21 cellular contexts compared by ENCODE assay signal in the genomic region with DNA sequence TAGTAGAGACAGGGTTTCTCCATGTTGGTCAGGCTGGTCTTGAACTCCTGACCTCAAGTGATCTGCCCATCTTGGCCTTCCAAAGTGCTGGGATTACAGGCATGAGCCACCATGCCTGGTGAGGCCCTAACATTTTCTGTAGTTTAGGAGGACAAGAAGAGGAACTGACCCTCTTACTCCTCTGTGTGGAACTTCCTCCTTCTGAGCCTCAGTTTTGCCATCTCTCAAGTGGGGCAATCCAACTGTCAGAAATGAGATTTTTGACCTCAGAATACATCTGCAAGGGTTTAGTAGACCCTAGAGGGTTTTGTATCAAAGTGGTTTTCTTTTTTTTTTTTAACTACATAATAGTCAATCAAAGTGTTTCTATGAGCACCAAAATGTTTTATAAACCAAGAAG. TPM values are rescaled to one million over a fixed set of nuclear protein-coding genes. Genes with fewer than 3 reads are reported as not detected.
A peak's percentile ranks its signal among the peaks of the same experiment; 100 is the strongest.
DNase-seq lines count a peak whose midpoint lies in the region; ATAC-seq, FAIRE-seq and TF ChIP-seq lines count a peak whose summit lies in the region.
"Had no signal": no experiment of that assay in that cellular context is flagged by ENCODE, and none has a peak within 500 bp of the region (broad histone marks: within the 10 kb centered on the region; RNA-seq: fewer than 3 reads in every experiment).

No MANE protein-coding gene starts in this region.

- ATAC-seq in HepG2 (no peak), right lobe of liver (no peak)

- TF ChIP-seq RAD21 in HepG2 (CRISPR knock-in tag; IDR thresholded peaks at IDR 0.05): no peak

- FAIRE-seq in HepG2 (lab: Jason Lieb, UNC): no peak
- FAIRE-seq: GM19239, H1 had no signal

- no peak for TF ChIP-seq CTCF in HepG2 (CRISPR knock-in tag; IDR thresholded peaks at IDR 0.05)
- TF ChIP-seq CTCF in right lobe of liver (IDR thresholded peaks at IDR 0.05): no peak
- TF ChIP-seq CTCF in OCI-LY7 (conservative IDR thresholded peaks at IDR 0.05; ENCODE audit: low read length): no peak

- no TSS peak for BruUV-seq in HepG2 (replicated peaks; lab: Mats Ljungman, UMichigan)
- no TSS peak for BruUV-seq in OCI-LY7 (replicated peaks; lab: Mats Ljungman, UMichigan)

- no peaks in the 10 kb centered on the region for H3K9me2 ChIP-seq in OCI-LY7 (ENCODE audit: insufficient read depth, low read length)

- DNase-seq in HepG2 (ENCODE audit: low spot score): no peak
- no peak for DNase-seq in right lobe of liver
- peak; percentile 43 for DNase-seq in NAMALWA (ENCODE audit: low spot score)
- DNase-seq in OCI-LY7 (ENCODE audit: low spot score): no peak
- peak; percentile 33 for DNase-seq in germinal center (ENCODE audit: low spot score)
- no peak for DNase-seq in stimulated activated CD4-positive, alpha-beta T cell treated with anti-CD3 and anti-CD28 coated beads, Interleukin-12 subunit alpha, Interleukin-12 subunit beta, amount 100 ng/mL, for 4 hours
- no peak for DNase-seq in NCI-H2227 treated with DMSO at 0.1 percent for 48 hours (lab: John Stamatoyannopoulos, UW)
- no peak for DNase-seq in CD8-positive, alpha-beta memory T cell
- DNase-seq: 8988T; CD4-positive, alpha-beta T cell; DMS153; DMS79; GDM1; H9; KBM-7 had no signal

- H3K36me3 ChIP-seq in HepG2 (replicated peaks in 1 of 2; ENCODE audit: control insufficient read depth in 1 of 2, insufficient read depth in 2 of 2, low read length in 2 of 2): no peaks in the 10 kb centered on the region
- no peaks in the 10 kb centered on the region for H3K36me3 ChIP-seq in right lobe of liver
- H3K36me3 ChIP-seq in OCI-LY7 (ENCODE audit: insufficient read depth, low read length): no peaks in the 10 kb centered on the region; the same call in 1 of the 2 replicates
- H3K36me3 ChIP-seq in CD8-positive, alpha-beta memory T cell (ENCODE audit: insufficient read depth, low read length): no peaks in the 10 kb centered on the region

- H3K4me1 Mint-ChIP-seq in CD8-positive, alpha-beta memory T cell: peaks cover 0 to 8% (median 2%) of the 10 kb centered on the region in 3 donors

- no peak for TF ChIP-seq EP300 in HepG2 (IDR thresholded peaks at IDR 0.05; ENCODE audit: low read depth in 2 of 2, low read length in 2 of 2)
- no peak for TF ChIP-seq EP300 in HepG2 (CRISPR knock-in tag; IDR thresholded peaks at IDR 0.05; ENCODE audit: borderline replicate concordance)

- H2AFZ ChIP-seq in HepG2 (ENCODE audit: low read length) (no peak overlapping the region), OCI-LY7 (ENCODE audit: low read length) (no peak overlapping the region)

- intact Hi-C loops in HepG2 (cut with micrococcal nuclease; ENCODE audit: unreplicated experiment): no loop called here
- intact Hi-C loops in right lobe of liver (cut with DNase I): no loop called here
- intact Hi-C loops in OCI-LY7 (cut with micrococcal nuclease; ENCODE audit: unreplicated experiment): loop anchor here (1.0 kb wide), 1 partner anchor 26 kb away; no protein-coding TSS in a partner anchor

- no peak overlapping the region for H3K9ac ChIP-seq in HepG2 (ENCODE audit: insufficient read depth, low read depth, low read length)

- H3K27ac ChIP-seq in HepG2 (ENCODE audit: extremely low read length, insufficient read depth, low read length): no peak overlapping the region
- no peak overlapping the region for H3K27ac ChIP-seq in right lobe of liver
- peak overlapping the region; percentile 3 for H3K27ac ChIP-seq in OCI-LY7 (ENCODE audit: low read depth, low read length, poor library complexity, severe bottlenecking)
- no peak overlapping the region for H3K27ac ChIP-seq in CD8-positive, alpha-beta memory T cell (ENCODE audit: low read depth, low read length)
- H3K27ac ChIP-seq: C4-2B had no signal

- H3K79me2 ChIP-seq in HepG2 (ENCODE audit: insufficient read depth, low read length) (no peaks in the 10 kb centered on the region), OCI-LY7 (ENCODE audit: insufficient read depth, low read depth, low read length) (no peaks in the 10 kb centered on the region)

- H3K27ac Mint-ChIP-seq in CD8-positive, alpha-beta memory T cell: no peak overlapping the region
- H3K27ac Mint-ChIP-seq: CD4-positive, alpha-beta T cell; H9 had no signal

- in situ Hi-C loops in HepG2 (cut with HindIII; ENCODE audit: extremely low pct_ligation_motif_present, low pct_unique_long_range_greater_than_20kb): no loop called here

- peaks cover 11 to 25% of the 10 kb centered on the region in 2 donors for H3K27me3 Mint-ChIP-seq in CD8-positive, alpha-beta memory T cell

- peaks cover 1 to 4% of the 10 kb centered on the region in 2 experiments; a peak in 1 of 5 replicates for H3K27me3 ChIP-seq in HepG2 (ENCODE audit: control insufficient read depth in 1 of 2, insufficient read depth in 2 of 2, low read length in 2 of 2)
- no peaks in the 10 kb centered on the region for H3K27me3 ChIP-seq in right lobe of liver
- peaks cover 14% of the 10 kb centered on the region for H3K27me3 ChIP-seq in CD8-positive, alpha-beta memory T cell (ENCODE audit: insufficient read depth, low read length, poor library complexity, severe bottlenecking)

- H3K36me3 Mint-ChIP-seq in CD8-positive, alpha-beta memory T cell: peaks cover 0 to 4% (median 0%) of the 10 kb centered on the region in 3 donors

- H3K4me3 ChIP-seq in HepG2 (replicated peaks in 1 of 3; ENCODE audit: insufficient read depth in 1 of 3, low read depth in 2 of 3, low read length in 3 of 3): no peak overlapping the region
- no peak overlapping the region for H3K4me3 ChIP-seq in right lobe of liver
- no peak overlapping the region for H3K4me3 ChIP-seq in OCI-LY7 (ENCODE audit: low read depth, low read length, poor library complexity, severe bottlenecking)
- H3K4me3 ChIP-seq in CD8-positive, alpha-beta memory T cell (ENCODE audit: low read length): no peak overlapping the region

- H3K9me3 Mint-ChIP-seq in CD8-positive, alpha-beta memory T cell: peaks cover 0 to 11% (median 10%) of the 10 kb centered on the region in 5 donors
- H3K9me3 Mint-ChIP-seq: CD4-positive, alpha-beta T cell had no signal

- CTCF ChIA-PET in HepG2 (lab: Yijun Ruan, JAX; ENCODE audit: low intra/inter-chr PET ratio, low total read pairs) (no interaction called here), OCI-LY7 (lab: Charles Lee; ENCODE audit: unreplicated experiment) (no interaction called here)
- CTCF ChIA-PET in CD8-positive, alpha-beta memory T cell (lab: Charles Lee): no interaction called here

- H3K4me2 ChIP-seq in HepG2 (ENCODE audit: low read depth, low read length) (no peak overlapping the region), OCI-LY7 (ENCODE audit: low read length) (no peak overlapping the region)

- H3K9me3 ChIP-seq in HepG2 (ENCODE audit: low read length): peaks cover 11% of the 10 kb centered on the region
- no peaks in the 10 kb centered on the region for H3K9me3 ChIP-seq in right lobe of liver
- H3K9me3 ChIP-seq in OCI-LY7 (ENCODE audit: low read length): peaks cover 12% of the 10 kb centered on the region; the same call in 1 of the 2 replicates
- peaks cover 6% of the 10 kb centered on the region for H3K9me3 ChIP-seq in CD8-positive, alpha-beta memory T cell (ENCODE audit: low read length)

- H3K4me1 ChIP-seq in HepG2 (ENCODE audit: insufficient read depth, low read length) (peaks cover 21% of the 10 kb centered on the region), right lobe of liver (peaks cover 0 to 8% (median 3%) of the 10 kb centered on the region in 4 donors), OCI-LY7 (ENCODE audit: insufficient read depth, low read length, poor library complexity, severe bottlenecking) (peaks cover 44% of the 10 kb centered on the region)
- peaks cover 26% of the 10 kb centered on the region for H3K4me1 ChIP-seq in CD8-positive, alpha-beta memory T cell (ENCODE audit: insufficient read depth, low read length)

- no peak for TF ChIP-seq POLR2A in HepG2 (IDR thresholded peaks at IDR 0.05; ENCODE audit: insufficient read depth in 1 of 2, low read depth in 2 of 2, low read length in 2 of 2)
- no peak for TF ChIP-seq POLR2A in right lobe of liver (IDR thresholded peaks at IDR 0.05)

- no peak overlapping the region for H3K4me3 Mint-ChIP-seq in CD8-positive, alpha-beta memory T cell
- H3K4me3 Mint-ChIP-seq: CD4-positive, alpha-beta T cell; H9 had no signal

- no peaks in the 10 kb centered on the region for H4K20me1 ChIP-seq in HepG2 (ENCODE audit: insufficient read depth, low read length)
- H4K20me1 ChIP-seq in OCI-LY7 (ENCODE audit: insufficient read depth, low read length): no peaks in the 10 kb centered on the region

- POLR2A ChIA-PET in HepG2 (lab: Yijun Ruan, JAX): no interaction called here
- POLR2A ChIA-PET in OCI-LY7 (lab: Charles Lee): interaction anchor here (0.7 kb wide), 1 partner anchor 16 kb away, joined by 3 read pairs; no protein-coding TSS in a partner anchor
- POLR2A ChIA-PET in CD8-positive, alpha-beta memory T cell (lab: Charles Lee): no interaction called here

RNA-seq across cellular contexts. Expression of a gene that starts 2.4 kb away (rescaled TPM):
- total RNA-seq in HepG2 (2016; rRNA removed; fragmentation: Illumina TruSeq; extraction: Trizol) (0.31 TPM in 1 of 2 replicates, not detected in the other), right lobe of liver (not detected), OCI-LY7 (2022) (0.61 and 0.79 TPM in 2 replicates)
- total RNA-seq in HepG2 (2016; cell fraction: cytosol; rRNA removed; fragmentation: Illumina TruSeq; extraction: Trizol; ENCODE audit: low read depth): not detected in 2 replicates
- total RNA-seq in HepG2 (2016; cell fraction: insoluble cytoplasmic fraction; rRNA removed; fragmentation: Illumina TruSeq; extraction: Trizol): 0.17 TPM in 1 of 2 replicates, not detected in the other
- not detected in 2 replicates for total RNA-seq in HepG2 (2016; cell fraction: membrane; rRNA removed; fragmentation: Illumina TruSeq; extraction: Trizol)
- total RNA-seq in HepG2 (2016; cell fraction: nucleus; rRNA removed; fragmentation: Illumina TruSeq; extraction: Trizol): not detected in 2 replicates
- polyA plus RNA-seq in HepG2 (2011; rRNA removed): 0.30 and 0.33 TPM in 2 replicates
- 0.13 and 0.24 TPM in 2 replicates for polyA plus RNA-seq in HepG2 (2011; cell fraction: cytosol; rRNA removed)
- 0.16 and 0.45 TPM in 2 replicates for polyA plus RNA-seq in HepG2 (2011; cell fraction: nucleus; rRNA removed)
- polyA plus RNA-seq in HepG2 (2012): 0.29 TPM in 1 of 2 replicates, not detected in the other
- not detected in 2 replicates for polyA plus RNA-seq in HepG2 (2016; cell fraction: cytosol; fragmentation: Illumina TruSeq; extraction: Trizol; ENCODE audit: low read depth)
- polyA plus RNA-seq in HepG2 (2016; cell fraction: insoluble cytoplasmic fraction; fragmentation: Illumina TruSeq; extraction: Trizol; ENCODE audit: low read depth): not detected in 2 replicates
- not detected in 2 replicates for polyA plus RNA-seq in HepG2 (2016; cell fraction: membrane; fragmentation: Illumina TruSeq; extraction: Trizol; ENCODE audit: low read depth)
- 1.0 TPM in 1 of 2 replicates, not detected in the other for polyA plus RNA-seq in HepG2 (2016; cell fraction: nucleus; fragmentation: Illumina TruSeq; extraction: Trizol; ENCODE audit: insufficient read depth, low read depth)
- polyA minus RNA-seq in HepG2 (2011; rRNA and poly(A)+ RNA removed; ENCODE audit: low replicate concordance): not detected in 2 replicates
- polyA minus RNA-seq in HepG2 (2011; cell fraction: cytosol; rRNA and poly(A)+ RNA removed): not detected in 2 replicates
- not detected in 2 replicates for polyA minus RNA-seq in HepG2 (2011; cell fraction: nucleus; rRNA and poly(A)+ RNA removed)
- 0.15 and 0.63 TPM in 2 replicates for total RNA-seq in OCI-LY7 (2014; rRNA removed; shearing (Covaris generic))
- total RNA-seq in CD8-positive, alpha-beta memory T cell: not detected
- not detected for polyA plus RNA-seq in CD8-positive, alpha-beta memory T cell
- total RNA-seq: CD4-positive, alpha-beta T cell had no signal

RNA-seq across cellular contexts. Expression of a gene that starts 3.9 kb away (rescaled TPM):
- 12.1 and 12.5 TPM in 2 replicates for total RNA-seq in HepG2 (2016; rRNA removed; fragmentation: Illumina TruSeq; extraction: Trizol)
- 11.8 and 12.3 TPM in 2 replicates for total RNA-seq in HepG2 (2016; cell fraction: cytosol; rRNA removed; fragmentation: Illumina TruSeq; extraction: Trizol; ENCODE audit: low read depth)
- 9.2 and 11.2 TPM in 2 replicates for total RNA-seq in HepG2 (2016; cell fraction: insoluble cytoplasmic fraction; rRNA removed; fragmentation: Illumina TruSeq; extraction: Trizol)
- 23.3 and 24.4 TPM in 2 replicates for total RNA-seq in HepG2 (2016; cell fraction: membrane; rRNA removed; fragmentation: Illumina TruSeq; extraction: Trizol)
- total RNA-seq in HepG2 (2016; cell fraction: nucleus; rRNA removed; fragmentation: Illumina TruSeq; extraction: Trizol): 7.1 and 8.2 TPM in 2 replicates
- 10.4 and 10.8 TPM in 2 replicates for polyA plus RNA-seq in HepG2 (2011; rRNA removed)
- polyA plus RNA-seq in HepG2 (2011; cell fraction: cytosol; rRNA removed): 9.2 and 9.3 TPM in 2 replicates
- polyA plus RNA-seq in HepG2 (2011; cell fraction: nucleus; rRNA removed): 10.2 and 11.2 TPM in 2 replicates
- polyA plus RNA-seq in HepG2 (2012): 7.3 and 7.6 TPM in 2 replicates
- 15.6 and 17.1 TPM in 2 replicates for polyA plus RNA-seq in HepG2 (2016; cell fraction: cytosol; fragmentation: Illumina TruSeq; extraction: Trizol; ENCODE audit: low read depth)
- polyA plus RNA-seq in HepG2 (2016; cell fraction: insoluble cytoplasmic fraction; fragmentation: Illumina TruSeq; extraction: Trizol; ENCODE audit: low read depth): 12.6 and 13.8 TPM in 2 replicates
- polyA plus RNA-seq in HepG2 (2016; cell fraction: membrane; fragmentation: Illumina TruSeq; extraction: Trizol; ENCODE audit: low read depth): 23.9 and 26.3 TPM in 2 replicates
- 13.0 and 14.8 TPM in 2 replicates for polyA plus RNA-seq in HepG2 (2016; cell fraction: nucleus; fragmentation: Illumina TruSeq; extraction: Trizol; ENCODE audit: insufficient read depth, low read depth)
- polyA minus RNA-seq in HepG2 (2011; rRNA and poly(A)+ RNA removed; ENCODE audit: low replicate concordance): 22.0 and 36.3 TPM in 2 replicates
- 4.6 and 8.0 TPM in 2 replicates for polyA minus RNA-seq in HepG2 (2011; cell fraction: cytosol; rRNA and poly(A)+ RNA removed)
- polyA minus RNA-seq in HepG2 (2011; cell fraction: nucleus; rRNA and poly(A)+ RNA removed): 5.3 and 5.8 TPM in 2 replicates
- 1 to 10 TPM; 3.3 to 8.9 (median 5.3) TPM for total RNA-seq in right lobe of liver
- 5.3 and 7.4 TPM in 2 replicates for total RNA-seq in OCI-LY7 (2014; rRNA removed; shearing (Covaris generic))
- total RNA-seq in OCI-LY7 (2022): 4.9 and 7.6 TPM in 2 replicates
- not detected for total RNA-seq in CD8-positive, alpha-beta memory T cell
- polyA plus RNA-seq in CD8-positive, alpha-beta memory T cell: not detected
- total RNA-seq: CD4-positive, alpha-beta T cell had no signal

RNA-seq across cellular contexts. Expression of a gene that starts 21.9 kb away (rescaled TPM):
- total RNA-seq in HepG2 (2016; rRNA removed; fragmentation: Illumina TruSeq; extraction: Trizol) (not detected in 2 replicates), right lobe of liver (under 1 TPM in 1 of 6 experiments, not detected in 5; 0.32 TPM), OCI-LY7 (2022) (16.3 and 19.4 TPM in 2 replicates)
- total RNA-seq in HepG2 (2016; cell fraction: cytosol; rRNA removed; fragmentation: Illumina TruSeq; extraction: Trizol; ENCODE audit: low read depth): not detected in 2 replicates
- total RNA-seq in HepG2 (2016; cell fraction: insoluble cytoplasmic fraction; rRNA removed; fragmentation: Illumina TruSeq; extraction: Trizol): not detected in 2 replicates
- total RNA-seq in HepG2 (2016; cell fraction: membrane; rRNA removed; fragmentation: Illumina TruSeq; extraction: Trizol): not detected in 2 replicates
- not detected in 2 replicates for total RNA-seq in HepG2 (2016; cell fraction: nucleus; rRNA removed; fragmentation: Illumina TruSeq; extraction: Trizol)
- not detected in 2 replicates for polyA plus RNA-seq in HepG2 (2011; rRNA removed)
- not detected in 2 replicates for polyA plus RNA-seq in HepG2 (2011; cell fraction: cytosol; rRNA removed)
- not detected in 2 replicates for polyA plus RNA-seq in HepG2 (2011; cell fraction: nucleus; rRNA removed)
- polyA plus RNA-seq in HepG2 (2012): not detected in 2 replicates
- not detected in 2 replicates for polyA plus RNA-seq in HepG2 (2016; cell fraction: cytosol; fragmentation: Illumina TruSeq; extraction: Trizol; ENCODE audit: low read depth)
- polyA plus RNA-seq in HepG2 (2016; cell fraction: insoluble cytoplasmic fraction; fragmentation: Illumina TruSeq; extraction: Trizol; ENCODE audit: low read depth): not detected in 2 replicates
- polyA plus RNA-seq in HepG2 (2016; cell fraction: membrane; fragmentation: Illumina TruSeq; extraction: Trizol; ENCODE audit: low read depth): not detected in 2 replicates
- polyA plus RNA-seq in HepG2 (2016; cell fraction: nucleus; fragmentation: Illumina TruSeq; extraction: Trizol; ENCODE audit: insufficient read depth, low read depth): not detected in 2 replicates
- polyA minus RNA-seq in HepG2 (2011; rRNA and poly(A)+ RNA removed; ENCODE audit: low replicate concordance): not detected in 2 replicates
- polyA minus RNA-seq in HepG2 (2011; cell fraction: cytosol; rRNA and poly(A)+ RNA removed): not detected in 2 replicates
- polyA minus RNA-seq in HepG2 (2011; cell fraction: nucleus; rRNA and poly(A)+ RNA removed): not detected in 2 replicates
- total RNA-seq in OCI-LY7 (2014; rRNA removed; shearing (Covaris generic)): 12.0 and 15.9 TPM in 2 replicates
- total RNA-seq in CD8-positive, alpha-beta memory T cell: under 1 TPM in 1 of 2 experiments, not detected in 1; 0.31 TPM
- not detected for polyA plus RNA-seq in CD8-positive, alpha-beta memory T cell
- total RNA-seq: CD4-positive, alpha-beta T cell; Daoy; H9; HT-29 had no signal
- polyA plus RNA-seq: BJ had no signal

RNA-seq across cellular contexts. Expression of a gene that starts 30.9 kb away (rescaled TPM):
- total RNA-seq in HepG2 (2016; rRNA removed; fragmentation: Illumina TruSeq; extraction: Trizol) (not detected in 2 replicates), right lobe of liver (1 to 10 TPM; 1.1 to 5.0 (median 3.5) TPM), OCI-LY7 (2022) (279 and 352 TPM in 2 replicates)
- not detected in 2 replicates for total RNA-seq in HepG2 (2016; cell fraction: cytosol; rRNA removed; fragmentation: Illumina TruSeq; extraction: Trizol; ENCODE audit: low read depth)
- not detected in 2 replicates for total RNA-seq in HepG2 (2016; cell fraction: insoluble cytoplasmic fraction; rRNA removed; fragmentation: Illumina TruSeq; extraction: Trizol)
- not detected in 2 replicates for total RNA-seq in HepG2 (2016; cell fraction: membrane; rRNA removed; fragmentation: Illumina TruSeq; extraction: Trizol)
- total RNA-seq in HepG2 (2016; cell fraction: nucleus; rRNA removed; fragmentation: Illumina TruSeq; extraction: Trizol): not detected in 2 replicates
- not detected in 2 replicates for polyA plus RNA-seq in HepG2 (2011; rRNA removed)
- not detected in 2 replicates for polyA plus RNA-seq in HepG2 (2011; cell fraction: cytosol; rRNA removed)
- polyA plus RNA-seq in HepG2 (2011; cell fraction: nucleus; rRNA removed): 0.12 TPM in 1 of 2 replicates, not detected in the other
- 0.52 and 2.6 TPM in 2 replicates for polyA plus RNA-seq in HepG2 (2012)
- not detected in 2 replicates for polyA plus RNA-seq in HepG2 (2016; cell fraction: cytosol; fragmentation: Illumina TruSeq; extraction: Trizol; ENCODE audit: low read depth)
- polyA plus RNA-seq in HepG2 (2016; cell fraction: insoluble cytoplasmic fraction; fragmentation: Illumina TruSeq; extraction: Trizol; ENCODE audit: low read depth): not detected in 2 replicates
- not detected in 2 replicates for polyA plus RNA-seq in HepG2 (2016; cell fraction: membrane; fragmentation: Illumina TruSeq; extraction: Trizol; ENCODE audit: low read depth)
- polyA plus RNA-seq in HepG2 (2016; cell fraction: nucleus; fragmentation: Illumina TruSeq; extraction: Trizol; ENCODE audit: insufficient read depth, low read depth): not detected in 2 replicates
- 0.14 TPM in 1 of 2 replicates, not detected in the other for polyA minus RNA-seq in HepG2 (2011; rRNA and poly(A)+ RNA removed; ENCODE audit: low replicate concordance)
- not detected in 2 replicates for polyA minus RNA-seq in HepG2 (2011; cell fraction: cytosol; rRNA and poly(A)+ RNA removed)
- not detected in 2 replicates for polyA minus RNA-seq in HepG2 (2011; cell fraction: nucleus; rRNA and poly(A)+ RNA removed)
- total RNA-seq in OCI-LY7 (2014; rRNA removed; shearing (Covaris generic)): 170 and 219 TPM in 2 replicates
- total RNA-seq in CD8-positive, alpha-beta memory T cell: 100 to 1,000 TPM; 116 to 127 TPM
- polyA plus RNA-seq in CD8-positive, alpha-beta memory T cell: 188 TPM
- total RNA-seq: Daoy, H1, H9, HT-29 had no signal
- polyA plus RNA-seq: BJ, H1 had no signal

RNA-seq across cellular contexts. Expression of a gene that starts 41.1 kb away (rescaled TPM):
- 0.07 TPM in 1 of 2 replicates, not detected in the other for total RNA-seq in HepG2 (2016; rRNA removed; fragmentation: Illumina TruSeq; extraction: Trizol)
- total RNA-seq in HepG2 (2016; cell fraction: cytosol; rRNA removed; fragmentation: Illumina TruSeq; extraction: Trizol; ENCODE audit: low read depth): not detected in 2 replicates
- total RNA-seq in HepG2 (2016; cell fraction: insoluble cytoplasmic fraction; rRNA removed; fragmentation: Illumina TruSeq; extraction: Trizol): 0.11 and 0.25 TPM in 2 replicates
- total RNA-seq in HepG2 (2016; cell fraction: membrane; rRNA removed; fragmentation: Illumina TruSeq; extraction: Trizol): not detected in 2 replicates
- 1.4 TPM in 1 of 2 replicates, not detected in the other for total RNA-seq in HepG2 (2016; cell fraction: nucleus; rRNA removed; fragmentation: Illumina TruSeq; extraction: Trizol)
- 0.18 and 0.22 TPM in 2 replicates for polyA plus RNA-seq in HepG2 (2011; rRNA removed)
- 0.11 and 0.36 TPM in 2 replicates for polyA plus RNA-seq in HepG2 (2011; cell fraction: cytosol; rRNA removed)
- polyA plus RNA-seq in HepG2 (2011; cell fraction: nucleus; rRNA removed): 0.33 and 0.95 TPM in 2 replicates
- polyA plus RNA-seq in HepG2 (2012): 0.31 and 0.64 TPM in 2 replicates
- polyA plus RNA-seq in HepG2 (2016; cell fraction: cytosol; fragmentation: Illumina TruSeq; extraction: Trizol; ENCODE audit: low read depth): not detected in 2 replicates
- polyA plus RNA-seq in HepG2 (2016; cell fraction: insoluble cytoplasmic fraction; fragmentation: Illumina TruSeq; extraction: Trizol; ENCODE audit: low read depth): not detected in 2 replicates
- 0.35 and 0.39 TPM in 2 replicates for polyA plus RNA-seq in HepG2 (2016; cell fraction: membrane; fragmentation: Illumina TruSeq; extraction: Trizol; ENCODE audit: low read depth)
- 0.45 TPM in 1 of 2 replicates, not detected in the other for polyA plus RNA-seq in HepG2 (2016; cell fraction: nucleus; fragmentation: Illumina TruSeq; extraction: Trizol; ENCODE audit: insufficient read depth, low read depth)
- polyA minus RNA-seq in HepG2 (2011; rRNA and poly(A)+ RNA removed; ENCODE audit: low replicate concordance): 0.20 and 1.2 TPM in 2 replicates
- not detected in 2 replicates for polyA minus RNA-seq in HepG2 (2011; cell fraction: cytosol; rRNA and poly(A)+ RNA removed)
- 0.26 and 0.37 TPM in 2 replicates for polyA minus RNA-seq in HepG2 (2011; cell fraction: nucleus; rRNA and poly(A)+ RNA removed)
- total RNA-seq in right lobe of liver: 1 to 10 TPM in 4 of 6 experiments, under 1 TPM in 2; 0.25 to 4.6 (median 2.4) TPM
- 2.5 and 2.8 TPM in 2 replicates for total RNA-seq in OCI-LY7 (2014; rRNA removed; shearing (Covaris generic))
- total RNA-seq in OCI-LY7 (2022): 15.8 and 21.7 TPM in 2 replicates
- 1 to 10 TPM; 1.1 to 1.2 TPM for total RNA-seq in CD8-positive, alpha-beta memory T cell
- 1.7 TPM for polyA plus RNA-seq in CD8-positive, alpha-beta memory T cell
- total RNA-seq: Daoy, HT-29 had no signal

Comparison
In these comparisons a context has a peak if more than half of its experiments do, and no peak if none do; other contexts are left out.
1. DNase-seq: peak in NAMALWA (single experiment) and germinal center (single experiment); none in HepG2 (single experiment), right lobe of liver (0 of 3), OCI-LY7 (single experiment), stimulated activated CD4-positive, alpha-beta T cell treated with anti-CD3 and anti-CD28 coated beads, Interleukin-12 subunit alpha, Interleukin-12 subunit beta, amount 100 ng/mL, for 4 hours (single experiment), NCI-H2227 treated with DMSO at 0.1 percent for 48 hours (single experiment) and CD8-positive, alpha-beta memory T cell (0 of 5).
2. RNA of a gene that starts 3.9 kb away (total RNA-seq): 7.1 to 24.4 TPM in HepG2, 3.3 to 8.9 TPM in right lobe of liver and 4.9 to 7.6 TPM in OCI-LY7; not detected in CD8-positive, alpha-beta memory T cell; every median in the first group is over 4 times any median in the second.
3. RNA of a gene that starts 21.9 kb away (total RNA-seq): 12.0 to 19.4 TPM in OCI-LY7; 0.31 TPM in CD8-positive, alpha-beta memory T cell, not detected in HepG2 and 0.32 TPM in right lobe of liver; every median in the first group is over 4 times any median in the second.